In the genomic region with DNA sequence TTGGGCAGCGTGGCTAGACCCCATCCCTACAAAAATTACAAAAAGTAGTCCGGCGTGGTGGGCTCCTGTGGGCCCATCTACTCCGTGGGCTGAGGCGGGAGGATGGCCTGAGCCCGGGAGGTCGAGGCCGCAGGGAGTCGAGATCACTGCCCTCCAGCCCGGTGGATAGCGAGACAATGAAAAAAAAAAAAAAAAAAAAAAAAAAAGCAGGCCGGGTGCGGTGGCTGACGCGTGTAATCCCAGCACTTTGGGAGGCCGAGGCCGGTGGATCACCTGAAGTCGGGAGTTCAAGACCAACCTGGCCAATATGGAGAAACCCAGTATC, we compare ENCODE assay signal across 8 cellular contexts.
DNase-seq lines count a peak whose midpoint lies in the region; ATAC-seq, FAIRE-seq and TF ChIP-seq lines count a peak whose summit lies in the region.

No MANE protein-coding gene starts in this region.

- peaks cover 8% of the 10 kb centered on the region for H3K4me1 ChIP-seq in CD4-positive, alpha-beta memory T cell (ENCODE audit: insufficient read depth, low read length)
- H3K4me1 ChIP-seq in OCI-LY1 (ENCODE audit: insufficient read depth, low read length, severe bottlenecking) (peaks cover 15% of the 10 kb centered on the region), neuronal stem cell (ENCODE audit: control insufficient read depth in 2 of 2, insufficient read depth in 1 of 2, low read depth in 1 of 2, low read length in 2 of 2) (no peaks in the 10 kb centered on the region)

- POLR2A ChIA-PET in CD4-positive, alpha-beta memory T cell (lab: Charles Lee; ENCODE audit: partially characterized antibody): interaction anchor here (0.7 to 2.1 kb wide), 12 partner anchors 11 to 321 kb away, joined by 3 to 16 read pairs (median 4); a partner anchor contains a TSS

- H3K27me3 Mint-ChIP-seq in CD4-positive, alpha-beta memory T cell: no peaks in the 10 kb centered on the region
- peaks cover 8% of the 10 kb centered on the region for H3K27me3 Mint-ChIP-seq in endothelial cell (ENCODE audit: unreplicated experiment)

- H3K36me3 Mint-ChIP-seq in CD4-positive, alpha-beta memory T cell: peaks cover 1 to 12% of the 10 kb centered on the region in 2 donors
- H3K36me3 Mint-ChIP-seq in endothelial cell (ENCODE audit: low read depth, unreplicated experiment): no peaks in the 10 kb centered on the region

- H3K4me3 Mint-ChIP-seq in CD4-positive, alpha-beta memory T cell: peak overlapping the region; percentile 90 to 96 (median 94)
- peak overlapping the region; percentile 88 for H3K4me3 Mint-ChIP-seq in endothelial cell (ENCODE audit: unreplicated experiment)

- no peaks in the 10 kb centered on the region for H3K36me3 ChIP-seq in CD4-positive, alpha-beta memory T cell (ENCODE audit: insufficient read depth, low read length)
- H3K36me3 ChIP-seq in OCI-LY1 (ENCODE audit: insufficient read depth, low read length) (no peaks in the 10 kb centered on the region; the same call in 1 of the 2 replicates), neuronal stem cell (replicated peaks in 1 of 2; ENCODE audit: control insufficient read depth in 2 of 2, insufficient read depth in 2 of 2, low read length in 2 of 2) (no peaks in the 10 kb centered on the region)

- H3F3A ChIP-seq in OCI-LY1 (ENCODE audit: insufficient read depth, low read length): no peaks in the 10 kb centered on the region

- WGBS in neuronal stem cell (ENCODE audit: extremely low coverage in 2 of 2, insufficient read length in 2 of 2, insufficient replicate concordance in 1 of 2), 2 donors: no CpG with 5 or more reads among the region's 18 CpGs

- TF ChIP-seq CTCF in OCI-LY1 (IDR thresholded peaks at IDR 0.05; ENCODE audit: low read length) (no peak), endothelial cell (IDR thresholded peaks at IDR 0.05; ENCODE audit: unreplicated experiment) (no peak), D721Med (IDR thresholded peaks at IDR 0.05; ENCODE audit: insufficient read depth, missing control alignments) (no peak)

- ATAC-seq in HG03108 (IDR thresholded peaks at IDR 0.05; ENCODE audit: unreplicated experiment): no peak

- no peak for DNase-seq in CD4-positive, alpha-beta memory T cell
- DNase-seq in endothelial cell (ENCODE audit: low spot score) (no peak), neuronal stem cell (ENCODE audit: low spot score) (no peak), GOT3 (lab: John Stamatoyannopoulos, UW) (no peak), D721Med (ENCODE audit: insufficient read length, low spot score) (no peak), NCI-H446 treated with DMSO at 0.1 percent for 48 hours (lab: John Stamatoyannopoulos, UW) (no peak)

- H3K27ac ChIP-seq in CD4-positive, alpha-beta memory T cell (ENCODE audit: low read depth, low read length): peak overlapping the region; percentile 56
- H3K27ac ChIP-seq in OCI-LY1 (ENCODE audit: low read depth, low read length, poor library complexity, severe bottlenecking) (no peak overlapping the region), neuronal stem cell (replicated peaks; ENCODE audit: low read length) (no peak overlapping the region)

- H3K9me3 Mint-ChIP-seq in CD4-positive, alpha-beta memory T cell: no peaks in the 10 kb centered on the region
- no peaks in the 10 kb centered on the region for H3K9me3 Mint-ChIP-seq in endothelial cell (ENCODE audit: unreplicated experiment)

- peak overlapping the region; percentile 97 for H3K9ac ChIP-seq in OCI-LY1 (ENCODE audit: low read length)
- peak overlapping the region; percentile 88 for H3K9ac ChIP-seq in neuronal stem cell (ENCODE audit: low read depth, low read length, poor library complexity)

- H2BK15ac ChIP-seq in neuronal stem cell (ENCODE audit: low read length): no peak overlapping the region

- peak overlapping the region; percentile 98 for H3K4ac ChIP-seq in neuronal stem cell (ENCODE audit: low read length)

- H4K20me1 ChIP-seq in OCI-LY1 (ENCODE audit: insufficient read depth, low read length): no peaks in the 10 kb centered on the region

- no peaks in the 10 kb centered on the region for H3K9me2 ChIP-seq in OCI-LY1 (ENCODE audit: low read depth, low read length)

- H3K14ac ChIP-seq in neuronal stem cell (ENCODE audit: low read length): peak overlapping the region; percentile 71

- no peak overlapping the region for H4K91ac ChIP-seq in neuronal stem cell (ENCODE audit: low read depth, low read length, poor library complexity)

- no peak overlapping the region for H2BK120ac ChIP-seq in neuronal stem cell (ENCODE audit: low read depth, low read length)

- CTCF ChIA-PET in CD4-positive, alpha-beta memory T cell (lab: Charles Lee; ENCODE audit: partially characterized antibody): interaction anchor here (0.7 to 2.0 kb wide), 3 partner anchors 9 to 277 kb away, joined by 3 to 8 read pairs (median 4); no protein-coding TSS in a partner anchor

- H3K18ac ChIP-seq in neuronal stem cell (ENCODE audit: low read length): peak overlapping the region; percentile 92

- H3K79me1 ChIP-seq in neuronal stem cell (ENCODE audit: low read depth, low read length): no peaks in the 10 kb centered on the region

- peaks cover 16 to 41% (median 27%) of the 10 kb centered on the region in 4 donors for H3K4me1 Mint-ChIP-seq in CD4-positive, alpha-beta memory T cell
- peaks cover 9% of the 10 kb centered on the region for H3K4me1 Mint-ChIP-seq in endothelial cell (ENCODE audit: unreplicated experiment)

- intact Hi-C loops in CD4-positive, alpha-beta memory T cell (cut with micrococcal nuclease): loop anchor here (5.0 kb wide), 1 partner anchor 1362 kb away; a partner anchor contains a TSS

- peak overlapping the region; percentile 99 for H3K23ac ChIP-seq in neuronal stem cell (ENCODE audit: low read depth, low read length, poor library complexity)

- no peak for FAIRE-seq in D721Med (lab: Jason Lieb, UNC)

- no peaks in the 10 kb centered on the region for H3K79me2 ChIP-seq in OCI-LY1 (ENCODE audit: insufficient read depth, low read length)

- H3K4me3 ChIP-seq in CD4-positive, alpha-beta memory T cell (ENCODE audit: low read length in 2 of 2): peak overlapping the region; percentile 58 to 65
- H3K4me3 ChIP-seq in OCI-LY1 (ENCODE audit: low read depth, low read length, poor library complexity, severe bottlenecking) (peak overlapping the region; percentile 92), neuronal stem cell (ENCODE audit: low read length in 2 of 2) (peak overlapping the region; percentile 53 to 83)

- H3K27me3 ChIP-seq in CD4-positive, alpha-beta memory T cell (ENCODE audit: insufficient read depth, low read length): no peaks in the 10 kb centered on the region
- H3K27me3 ChIP-seq in OCI-LY1 (ENCODE audit: insufficient read depth, low read length): no peaks in the 10 kb centered on the region
- H3K27me3 ChIP-seq in neuronal stem cell (ENCODE audit: control insufficient read depth in 3 of 3, insufficient read depth in 3 of 3, low read depth in 1 of 3, low read length in 3 of 3): peaks cover 0 to 13% (median 0%) of the 10 kb centered on the region in 3 experiments

- H3K9me3 ChIP-seq in CD4-positive, alpha-beta memory T cell (ENCODE audit: control insufficient read depth in 1 of 2, low read length in 2 of 2): no peaks in the 10 kb centered on the region
- H3K9me3 ChIP-seq in OCI-LY1 (ENCODE audit: low read length): no peaks in the 10 kb centered on the region
- no peaks in the 10 kb centered on the region for H3K9me3 ChIP-seq in neuronal stem cell (replicated peaks in 1 of 2; ENCODE audit: control insufficient read depth in 2 of 2, insufficient read depth in 1 of 2, low read depth in 1 of 2, low read length in 2 of 2)

- no peak overlapping the region for H4K8ac ChIP-seq in neuronal stem cell (ENCODE audit: low read depth, low read length)

- no peak overlapping the region for H2BK12ac ChIP-seq in neuronal stem cell (ENCODE audit: low read length)

- H3K4me2 ChIP-seq in OCI-LY1 (ENCODE audit: low read length) (peak overlapping the region; percentile 99), neuronal stem cell (ENCODE audit: insufficient read depth, low read length, poor library complexity, severe bottlenecking) (peak overlapping the region; percentile 86)

- H2BK5ac ChIP-seq in neuronal stem cell (ENCODE audit: low read length): no peak overlapping the region

- H2AK5ac ChIP-seq in neuronal stem cell (ENCODE audit: low read depth, low read length): peak overlapping the region; percentile 83

- H2AFZ ChIP-seq in OCI-LY1 (ENCODE audit: low read length) (peak overlapping the region; percentile 99), neuronal stem cell (ENCODE audit: low read length) (peak overlapping the region; percentile 80)

- peak overlapping the region; percentile 72 to 96 (median 92) for H3K27ac Mint-ChIP-seq in CD4-positive, alpha-beta memory T cell
- H3K27ac Mint-ChIP-seq in endothelial cell (ENCODE audit: unreplicated experiment): peak overlapping the region; percentile 43
